8 cellular contexts compared by ENCODE assay signal in the genomic region with DNA sequence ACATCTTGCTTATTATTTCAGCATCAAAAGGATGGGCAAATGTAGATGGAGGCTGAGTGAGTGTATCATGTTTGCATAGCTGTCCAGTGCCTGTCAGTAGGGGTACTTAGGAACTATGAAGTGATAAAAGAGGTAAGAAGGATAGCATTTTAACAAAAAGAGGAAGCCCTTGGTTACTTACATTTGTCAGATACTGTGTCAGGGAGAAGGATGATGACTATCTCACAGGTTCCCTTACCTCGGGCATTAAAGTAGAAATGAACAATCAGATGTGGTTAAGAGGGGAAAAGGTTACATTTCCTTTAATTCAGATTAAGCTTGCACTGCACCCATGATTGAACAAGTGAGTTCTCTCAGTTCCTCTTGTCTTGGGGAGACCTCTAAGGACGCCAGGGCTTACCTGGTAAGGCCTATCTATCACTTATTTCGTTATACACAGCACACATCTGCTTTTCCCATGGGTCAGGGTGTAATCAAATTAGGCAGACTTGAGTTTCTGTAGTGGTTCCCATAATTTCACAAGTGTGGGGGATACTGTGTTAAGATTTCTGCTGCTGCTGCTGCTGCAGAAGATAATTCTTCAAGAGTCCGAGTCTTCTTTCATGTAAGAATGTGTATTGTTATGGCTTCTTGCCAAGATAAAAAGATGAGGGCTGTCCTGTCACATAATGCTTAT. TPM values are rescaled to one million over a fixed set of nuclear protein-coding genes. Genes with fewer than 3 reads are reported as not detected.
DNase-seq lines count a peak whose midpoint lies in the region; ATAC-seq and TF ChIP-seq lines count a peak whose summit lies in the region.

No MANE protein-coding gene starts in this region.

- H4K20me1 ChIP-seq in KMS-11 (ENCODE audit: insufficient read depth) (peaks cover 30% of the 10 kb centered on the region), H9 (ENCODE audit: control insufficient read depth, insufficient read depth, insufficient read length) (no peaks in the 10 kb centered on the region)

- H3K27ac ChIP-seq in KMS-11 (peak overlapping the region; percentile 91), mucosa of rectum (ENCODE audit: low read depth in 2 of 2, low read length in 2 of 2) (peak overlapping the region; percentile 68 to 76), H9 (ENCODE audit: insufficient read length, low read depth, low read length) (no peak overlapping the region)

- H2AK5ac ChIP-seq in H9 (ENCODE audit: insufficient read length, low read length): no peak overlapping the region

- no peak overlapping the region for H4K8ac ChIP-seq in H9 (replicated peaks; ENCODE audit: insufficient read length, low read depth, low read length)

- H3K36me3 ChIP-seq in KMS-11 (ENCODE audit: insufficient read depth) (peaks cover 17% of the 10 kb centered on the region; the same call in 1 of the 2 replicates), adipocyte (ENCODE audit: control insufficient read depth, insufficient read depth, low read length, severe bottlenecking) (peaks cover 38% of the 10 kb centered on the region), mucosa of rectum (ENCODE audit: control insufficient read depth in 2 of 2, insufficient read depth in 2 of 2, low read length in 2 of 2) (peaks cover 24 to 26% of the 10 kb centered on the region in 2 donors)

- WGBS in H9 (ENCODE audit: extremely low coverage, insufficient read length, low lambda C conversion rate): no CpG with 5 or more reads among the region's 4 CpGs

- H3K9me3 ChIP-seq in adipocyte (ENCODE audit: control insufficient read depth, low read length) (no peaks in the 10 kb centered on the region), mucosa of rectum (ENCODE audit: control insufficient read depth in 2 of 2, low read length in 2 of 2) (no peaks in the 10 kb centered on the region), H9 (ENCODE audit: control insufficient read depth, low read depth, low read length) (no peaks in the 10 kb centered on the region)

- H2BK15ac ChIP-seq in H9 (ENCODE audit: low read depth, low read length): no peak overlapping the region

- H3K18ac ChIP-seq in H9 (ENCODE audit: insufficient read length, low read depth, low read length): no peak overlapping the region

- no peak overlapping the region for H2BK120ac ChIP-seq in H9 (ENCODE audit: low read depth, low read length, poor library complexity, severe bottlenecking)

- H3K9ac ChIP-seq in KMS-11 (peak overlapping the region; percentile 94), adipocyte (ENCODE audit: low read length) (peak overlapping the region; percentile 79), mucosa of rectum (ENCODE audit: low read depth in 1 of 2, low read length in 2 of 2) (peak overlapping the region; percentile 15 to 54), H9 (ENCODE audit: extremely low read depth, insufficient read length, low read length) (no peak overlapping the region)

- H2BK20ac ChIP-seq in H9 (ENCODE audit: low read depth, low read length, poor library complexity, severe bottlenecking): no peak overlapping the region

- H3T11ph ChIP-seq in H9 (ENCODE audit: low read length): no peak overlapping the region

- H3K4me2 ChIP-seq in KMS-11 (peak overlapping the region; percentile 86), H9 (ENCODE audit: insufficient read depth, insufficient read length, low read length) (no peak overlapping the region)

- peaks cover 10% of the 10 kb centered on the region for H3K23me2 ChIP-seq in H9 (ENCODE audit: insufficient read length, low read depth, low read length, poor library complexity, severe bottlenecking)

- H3K4ac ChIP-seq in H9 (ENCODE audit: low read depth, low read length): no peak overlapping the region

- H2AFZ ChIP-seq in KMS-11 (ENCODE audit: low read depth) (no peak overlapping the region), H9 (ENCODE audit: low read length) (no peak overlapping the region)

- ATAC-seq in GM18498 (IDR thresholded peaks at IDR 0.05; ENCODE audit: unreplicated experiment): peak; percentile 75
- peak; percentile 74 for ATAC-seq in GM21619 (IDR thresholded peaks at IDR 0.05; ENCODE audit: unreplicated experiment)

- no peak overlapping the region for H3K27ac Mint-ChIP-seq in H9

- H3K14ac ChIP-seq in H9 (ENCODE audit: insufficient read depth, low read length): no peak overlapping the region

- no peak overlapping the region for H2BK5ac ChIP-seq in H9 (ENCODE audit: insufficient read length, low read length)

- H4K5ac ChIP-seq in H9 (ENCODE audit: insufficient read length, low read depth, low read length): no peak overlapping the region

- peaks cover 40% of the 10 kb centered on the region for H3K27me3 Mint-ChIP-seq in H9 (ENCODE audit: low read depth)

- no peak overlapping the region for H3K23ac ChIP-seq in H9 (ENCODE audit: insufficient read length, low read depth, low read length)

- H3K27me3 ChIP-seq in KMS-11 (ENCODE audit: insufficient read depth, low read depth): no peaks in the 10 kb centered on the region
- no peaks in the 10 kb centered on the region for H3K27me3 ChIP-seq in adipocyte (replicated peaks; ENCODE audit: control insufficient read depth, insufficient read depth, low read length)
- no peaks in the 10 kb centered on the region for H3K27me3 ChIP-seq in mucosa of rectum (ENCODE audit: control insufficient read depth in 2 of 2, insufficient read depth in 2 of 2, low read length in 2 of 2)
- peaks cover 3% of the 10 kb centered on the region; the same call in 1 of the 2 replicates for H3K27me3 ChIP-seq in H9 (ENCODE audit: insufficient read depth, low read length)

- DNase-seq in adipocyte (ENCODE audit: low read depth) (no peak), NCI-H2107 treated with DMSO at 0.1 percent for 48 hours (lab: John Stamatoyannopoulos, UW; ENCODE audit: unreplicated experiment) (no peak), C1 segment of cervical spinal cord (lab: John Stamatoyannopoulos, UW) (no peak), H9 (no peak)

- H3K79me1 ChIP-seq in H9 (ENCODE audit: insufficient read depth, low read depth, low read length, poor library complexity, severe bottlenecking): peaks cover 5% of the 10 kb centered on the region

- H3K4me1 ChIP-seq in KMS-11 (ENCODE audit: low read depth, poor library complexity, severe bottlenecking) (peaks cover 54% of the 10 kb centered on the region), adipocyte (ENCODE audit: control insufficient read depth, insufficient read depth, low read length) (peaks cover 47% of the 10 kb centered on the region), mucosa of rectum (ENCODE audit: control insufficient read depth in 2 of 2, insufficient read depth in 2 of 2, low read length in 2 of 2) (peaks cover 34 to 49% of the 10 kb centered on the region in 2 donors), H9 (ENCODE audit: insufficient read depth, low read length) (no peaks in the 10 kb centered on the region)

- H2BK12ac ChIP-seq in H9 (ENCODE audit: insufficient read length, low read depth, low read length): no peak overlapping the region

- no peak overlapping the region for H3K4me3 ChIP-seq in KMS-11 (IDR thresholded peaks at IDR 0.05; ENCODE audit: insufficient read depth, low read depth, low read length)
- peak overlapping the region; percentile 93 for H3K4me3 ChIP-seq in adipocyte (ENCODE audit: low read length)
- peak overlapping the region; percentile 28 to 37 for H3K4me3 ChIP-seq in mucosa of rectum (ENCODE audit: low read length in 2 of 2)

- H3K9me3 Mint-ChIP-seq in H9: peaks cover 0 to 2% of the 10 kb centered on the region in 2 experiments; a peak in 2 of 5 replicates

- peaks cover 30 to 32% of the 10 kb centered on the region in 2 experiments for H3K4me1 Mint-ChIP-seq in H9

- H4K91ac ChIP-seq in H9 (ENCODE audit: insufficient read length, low read depth, low read length): no peak overlapping the region

- H3K36me3 Mint-ChIP-seq in H9 (ENCODE audit: insufficient read depth in 1 of 3, low read depth in 3 of 3): peaks cover 12 to 21% (median 13%) of the 10 kb centered on the region in 3 experiments; a peak in 6 of 7 replicates

- H3K56ac ChIP-seq in H9 (ENCODE audit: insufficient read length, low read depth, low read length): no peak overlapping the region

- TF ChIP-seq CTCF in KMS-11 (conservative IDR thresholded peaks at IDR 0.05; ENCODE audit: low read depth, low read length) (no peak), H9 (conservative IDR thresholded peaks at IDR 0.05) (no peak)

- H3K79me2 ChIP-seq in KMS-11 (ENCODE audit: insufficient read depth, low read depth) (peaks cover 88% of the 10 kb centered on the region), H9 (ENCODE audit: insufficient read depth, low read length) (peaks cover 15% of the 10 kb centered on the region; the same call in 1 of the 2 replicates)

- H3K4me3 Mint-ChIP-seq in H9: no peak overlapping the region

RNA-seq across cellular contexts. Expression of a gene that starts 4.5 kb away (rescaled TPM):
- 21.7 and 22.1 TPM in 2 replicates for total RNA-seq in H9 (2021)
